ENCODE assay signal across 20 cellular contexts in genomic region chr6:129115491-129115890, GRCh38.
DNase-seq lines count a peak whose midpoint lies in the region; ATAC-seq, FAIRE-seq and TF ChIP-seq lines count a peak whose summit lies in the region.
"Had no signal": no experiment of that assay in that cellular context is flagged by ENCODE, and none has a peak within 500 bp of the region (broad histone marks: within the 10 kb centered on the region; RNA-seq: fewer than 3 reads in every experiment).

No MANE protein-coding gene starts in this region.

- 46% methylated on average over 3 of the region's 3 CpGs for WGBS in heart right ventricle, 2 donors
- 57 to 70% (median 64%) methylated on average over 3 of the region's 3 CpGs for WGBS in adrenal gland, 4 donors

- H3K9me3 ChIP-seq in heart right ventricle = no peaks in the 10 kb centered on the region
- H3K9me3 ChIP-seq in SK-N-MC (ENCODE audit: low read depth, low read length) = no peaks in the 10 kb centered on the region
- no peaks in the 10 kb centered on the region for H3K9me3 ChIP-seq in mucosa of descending colon
- no peaks in the 10 kb centered on the region for H3K9me3 ChIP-seq in adrenal gland (replicated peaks in 1 of 3)
- H3K9me3 ChIP-seq: BLaER1 treated with 17β-estradiol and CSF1 and Interleukin-3, amounts not matched to agents 10 nM and 100 nM; Peyer's patch had no signal

- H3K4me1 ChIP-seq in heart right ventricle (peaks cover 3 to 75% (median 63%) of the 10 kb centered on the region in 9 donors), mucosa of descending colon (ENCODE audit: low read depth) (no peaks in the 10 kb centered on the region), adrenal gland (replicated peaks in 1 of 2) (no peaks in the 10 kb centered on the region)

- no peaks in the 10 kb centered on the region for H3K27me3 ChIP-seq in heart right ventricle
- no peaks in the 10 kb centered on the region for H3K27me3 ChIP-seq in adrenal gland
- H3K27me3 ChIP-seq: BLaER1 treated with 17β-estradiol and CSF1 and Interleukin-3, amounts not matched to agents 10 nM and 100 nM; Peyer's patch had no signal

- intact Hi-C loops in heart right ventricle (cut with DNase I) (no loop called here), left ventricle myocardium superior (cut with micrococcal nuclease) (no loop called here), mucosa of descending colon (cut with DNase I, micrococcal nuclease) (no loop called here), adrenal gland (cut with DNase I) (no loop called here)

- ATAC-seq in heart right ventricle (peak in 1 of 8 donors; percentile 23), left ventricle myocardium superior (no peak), mucosa of descending colon (peak; percentile 15)
- ATAC-seq: HepG2 had no signal

- DNase-seq in heart right ventricle (no peak), left ventricle myocardium superior (no peak), SK-N-MC (ENCODE audit: low read depth, low spot score) (no peak), mucosa of descending colon (no peak), T-helper 1 cell (no peak), GM12892 (ENCODE audit: insufficient read length) (no peak), adrenal gland (no peak)
- DNase-seq in activated CD4-positive, alpha-beta T cell treated with anti-CD3 and anti-CD28 coated beads for 48 hours = no peak
- DNase-seq: DMS 273 treated with DMSO at 0.1 percent for 48 hours, GDM1, GOT3, NCI-H1105 treated with DMSO at 0.1 percent for 48 hours, NCI-H1694 treated with DMSO at 0.1 percent for 48 hours, NCI-H226, NCI-H524 treated with DMSO at 0.1 percent for 48 hours, Peyer's patch, Right ventricle myocardium superior had no signal

- no peaks in the 10 kb centered on the region for H3K36me3 ChIP-seq in heart right ventricle
- no peaks in the 10 kb centered on the region for H3K36me3 ChIP-seq in SK-N-MC (ENCODE audit: insufficient read depth, low read length)
- H3K36me3 ChIP-seq in mucosa of descending colon (ENCODE audit: low read depth) = no peaks in the 10 kb centered on the region
- no peaks in the 10 kb centered on the region for H3K36me3 ChIP-seq in adrenal gland (replicated peaks in 1 of 2)
- H3K36me3 ChIP-seq: BLaER1 treated with 17β-estradiol and CSF1 and Interleukin-3, amounts not matched to agents 10 nM and 100 nM; Peyer's patch had no signal

- TF ChIP-seq CTCF in heart right ventricle (IDR thresholded peaks at IDR 0.05) (no peak), mucosa of descending colon (IDR thresholded peaks at IDR 0.05) (no peak), adrenal gland (IDR thresholded peaks at IDR 0.05) (no peak)

- H3K27ac ChIP-seq in heart right ventricle = peak overlapping the region in 7 of 10 donors; percentile 2 to 57 (median 17)
- H3K27ac ChIP-seq in SK-N-MC = peak overlapping the region; percentile 76; the same call in 1 of the 2 replicates
- H3K27ac ChIP-seq in adrenal gland = peak overlapping the region in 1 of 5 donors; percentile 4
- H3K27ac ChIP-seq: Peyer's patch had no signal

- TF ChIP-seq POLR2A in GM12892 (IDR thresholded peaks at IDR 0.05; ENCODE audit: low read depth, low read length) = no peak
- TF ChIP-seq POLR2A in adrenal gland (IDR thresholded peaks at IDR 0.05) = no peak

- no peak for FAIRE-seq in GM12892 (lab: Jason Lieb, UNC)
- FAIRE-seq: GM12891, HepG2 had no signal

- H3K4me3 ChIP-seq in heart right ventricle = no peak overlapping the region
- H3K4me3 ChIP-seq in SK-N-MC = peak overlapping the region; percentile 57
- H3K4me3 ChIP-seq in mucosa of descending colon = no peak overlapping the region
- no peak overlapping the region for H3K4me3 ChIP-seq in adrenal gland
- H3K4me3 ChIP-seq: BLaER1 treated with 17β-estradiol and CSF1 and Interleukin-3, amounts not matched to agents 10 nM and 100 nM; Peyer's patch had no signal

- no peak overlapping the region for H3K9ac ChIP-seq in SK-N-MC (ENCODE audit: insufficient read length)
